ENCODE assay signal across 24 cellular contexts in the genomic region with DNA sequence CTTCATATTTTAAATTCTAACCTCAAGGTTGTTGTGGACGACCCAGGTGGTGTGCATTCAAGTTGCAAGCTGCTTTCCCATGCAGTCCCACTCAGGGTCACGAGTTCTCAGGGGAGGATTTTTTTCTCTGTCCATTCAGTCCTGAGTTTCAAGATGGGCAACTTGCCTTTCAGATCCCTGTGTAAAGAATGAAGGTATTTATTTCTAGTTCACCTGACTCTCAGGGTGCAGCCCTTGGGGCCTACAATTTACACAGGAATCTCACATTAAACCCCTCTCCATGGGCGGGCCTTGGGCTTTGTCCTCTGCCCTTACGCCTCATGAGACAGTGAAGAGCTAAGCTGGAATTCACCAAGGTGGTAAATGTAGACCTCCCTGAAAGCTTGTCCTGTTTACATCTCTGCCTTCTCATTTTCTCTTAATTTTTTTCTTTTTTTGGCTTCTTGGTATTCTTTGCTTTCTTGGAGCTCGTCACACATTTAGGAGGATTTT.
DNase-seq lines count a peak whose midpoint lies in the region; TF ChIP-seq lines count a peak whose summit lies in the region.
"Had no signal": no experiment of that assay in that cellular context is flagged by ENCODE, and none has a peak within 500 bp of the region (broad histone marks: within the 10 kb centered on the region; RNA-seq: fewer than 3 reads in every experiment).

No MANE protein-coding gene starts in this region.

- H3K9me3 Mint-ChIP-seq in endothelial cell (ENCODE audit: unreplicated experiment), result no peaks in the 10 kb centered on the region
- H3K9me3 Mint-ChIP-seq: HFFc6 had no signal

- H3K36me3 Mint-ChIP-seq in endothelial cell (ENCODE audit: low read depth, unreplicated experiment), result no peaks in the 10 kb centered on the region

- H3K36me3 ChIP-seq in left ventricle myocardium inferior, result no peaks in the 10 kb centered on the region
- no peaks in the 10 kb centered on the region for H3K36me3 ChIP-seq in WERI-Rb-1
- H3K36me3 ChIP-seq: HAP-1, MG63, SJCRH30 had no signal

- H3K4me1 ChIP-seq in left ventricle myocardium inferior, result peaks cover 68% of the 10 kb centered on the region
- H3K4me1 ChIP-seq: SJCRH30 had no signal

- TF ChIP-seq CTCF in left ventricle myocardium inferior (IDR thresholded peaks at IDR 0.05; ENCODE audit: borderline replicate concordance), result no peak
- TF ChIP-seq CTCF in endothelial cell (IDR thresholded peaks at IDR 0.05; ENCODE audit: unreplicated experiment), result no peak
- no peak for TF ChIP-seq CTCF in WERI-Rb-1 (IDR thresholded peaks at IDR 0.05; ENCODE audit: low read depth, low read length)

- H3K4me1 Mint-ChIP-seq in endothelial cell (ENCODE audit: unreplicated experiment), result peaks cover 39% of the 10 kb centered on the region

- intact Hi-C loops in left ventricle myocardium inferior (cut with micrococcal nuclease) (no loop called here), cardiac septum (cut with DNase I) (no loop called here)

- no peaks in the 10 kb centered on the region for H3K27me3 ChIP-seq in left ventricle myocardium inferior (ENCODE audit: low read depth)
- H3K27me3 ChIP-seq in WERI-Rb-1 (ENCODE audit: insufficient read depth, low read depth, severe bottlenecking), result no peaks in the 10 kb centered on the region
- H3K27me3 ChIP-seq: MG63, SJCRH30 had no signal

- H3K27ac Mint-ChIP-seq in endothelial cell (ENCODE audit: unreplicated experiment), result peak overlapping the region; percentile 9
- H3K27ac Mint-ChIP-seq: HFFc6 had no signal

- DNase-seq in left ventricle myocardium inferior (no peak), cardiac septum (ENCODE audit: low spot score) (no peak), endothelial cell (ENCODE audit: low spot score) (no peak), retina (peak; percentile 34), iPS-NIHi11 (ENCODE audit: low spot score) (no peak), T-helper 1 cell (no peak), WERI-Rb-1 (no peak)
- no peak for DNase-seq in activated CD4-positive, alpha-beta T cell treated with anti-CD3 and anti-CD28 coated beads for 4 hours
- DNase-seq: ACHN, DMS153, GOT3, HFFc6, KG1, MG63, NCI-H1105 treated with DMSO at 0.1 percent for 48 hours, NCI-H146, NCI-H1930, NCI-H2107, NCI-H524 treated with DMSO at 0.1 percent for 48 hours, NCI-H774, PC-3, SJCRH30 had no signal

- no peaks in the 10 kb centered on the region for H3K27me3 Mint-ChIP-seq in endothelial cell (ENCODE audit: unreplicated experiment)

- H3K4me3 Mint-ChIP-seq in endothelial cell (ENCODE audit: unreplicated experiment), result no peak overlapping the region
- H3K4me3 Mint-ChIP-seq: HFFc6 had no signal

- no peak overlapping the region for H3K4me3 ChIP-seq in left ventricle myocardium inferior
- no peak overlapping the region for H3K4me3 ChIP-seq in WERI-Rb-1 (ENCODE audit: low read depth, low read length)
- H3K4me3 ChIP-seq: HAP-1, MG63, SJCRH30 had no signal

- H3K27ac ChIP-seq in left ventricle myocardium inferior (replicated peaks) (peak overlapping the region; percentile 80), WERI-Rb-1 (no peak overlapping the region)
- H3K27ac ChIP-seq: 22Rv1, SJCRH30 had no signal

- H3K9me3 ChIP-seq in left ventricle myocardium inferior (replicated peaks), result no peaks in the 10 kb centered on the region
- no peaks in the 10 kb centered on the region for H3K9me3 ChIP-seq in WERI-Rb-1 (ENCODE audit: severe bottlenecking)
- H3K9me3 ChIP-seq: HAP-1, MG63, SJCRH30 had no signal
